8 cellular contexts compared by ENCODE assay signal in genomic region chr3:134796313-134797079, GRCh38. TPM values are rescaled to one million over a fixed set of nuclear protein-coding genes. Genes with fewer than 3 reads are reported as not detected.
A peak's percentile ranks its signal among the peaks of the same experiment; 100 is the strongest.
DNase-seq lines count a peak whose midpoint lies in the region; ATAC-seq and TF ChIP-seq lines count a peak whose summit lies in the region.

No MANE protein-coding gene starts in this region.

- no peak overlapping the region for H3K9ac ChIP-seq in KMS-11
- H3K9ac ChIP-seq in neural cell (ENCODE audit: low read length) = peak overlapping the region; percentile 91

- ATAC-seq in HG02642 (IDR thresholded peaks at IDR 0.05; ENCODE audit: poor library complexity, unreplicated experiment) (no peak), GM18873 (IDR thresholded peaks at IDR 0.05; ENCODE audit: low FRiP score, unreplicated experiment) (no peak)

- H3K36me3 ChIP-seq in BJ (ENCODE audit: control insufficient read depth, insufficient read depth, low read length) = no peaks in the 10 kb centered on the region
- no peaks in the 10 kb centered on the region for H3K36me3 ChIP-seq in KMS-11 (ENCODE audit: insufficient read depth)
- no peaks in the 10 kb centered on the region for H3K36me3 ChIP-seq in neural cell (ENCODE audit: insufficient read depth, low read length)

- no peaks in the 10 kb centered on the region for H4K20me1 ChIP-seq in KMS-11 (ENCODE audit: insufficient read depth)
- H4K20me1 ChIP-seq in neural cell (ENCODE audit: insufficient read depth) = no peaks in the 10 kb centered on the region

- no peaks in the 10 kb centered on the region for H3F3A ChIP-seq in neural cell (ENCODE audit: insufficient read depth, low read length, poor library complexity, severe bottlenecking)

- POLR2A ChIA-PET in BJ (lab: Charles Lee) = no interaction called here

- no peak for TF ChIP-seq EP300 in neural cell (conservative IDR thresholded peaks at IDR 0.05; ENCODE audit: poor library complexity, severe bottlenecking)

- no peak for DNase-seq in BJ (ENCODE audit: low read depth)
- peak; percentile 67 for DNase-seq in coronary artery (ENCODE audit: low spot score)
- DNase-seq in NOMO-1 treated with dmso at 0.1 percent for 144 hours (lab: John Stamatoyannopoulos, UW; ENCODE audit: unreplicated experiment) = no peak
- no peak for DNase-seq in AML-193 (lab: John Stamatoyannopoulos, UW)

- CTCF ChIA-PET in BJ (lab: Yijun Ruan, JAX) = interaction anchor here (0.6 to 2.9 kb wide), 6 partner anchors 18 to 1131 kb away, joined by 3 to 15 read pairs (median 6); no protein-coding TSS in a partner anchor

- H3K4me3 ChIP-seq in BJ (ENCODE audit: low read depth, low read length) (peak overlapping the region; percentile 55), KMS-11 (IDR thresholded peaks at IDR 0.05; ENCODE audit: insufficient read depth, low read depth, low read length) (no peak overlapping the region), coronary artery (peak overlapping the region; percentile 80), neural cell (ENCODE audit: low read length) (peak overlapping the region; percentile 98)

- peak; percentile 47 for TF ChIP-seq RAD21 in neural cell (conservative IDR thresholded peaks at IDR 0.05)

- H3K27ac ChIP-seq in KMS-11 (no peak overlapping the region), coronary artery (peak overlapping the region in 1 of 2 donors; percentile 77), neural cell (ENCODE audit: low read length) (peak overlapping the region; percentile 74)

- peak overlapping the region; percentile 98 for H2AFZ ChIP-seq in KMS-11 (ENCODE audit: low read depth)
- H2AFZ ChIP-seq in neural cell (ENCODE audit: low read depth, low read length) = no peak overlapping the region

- H3K27me3 ChIP-seq in BJ (ENCODE audit: control insufficient read depth, insufficient read depth, low read length) (peaks cover 16% of the 10 kb centered on the region), KMS-11 (ENCODE audit: insufficient read depth, low read depth) (no peaks in the 10 kb centered on the region), neural cell (ENCODE audit: insufficient read depth, low read depth, low read length) (no peaks in the 10 kb centered on the region)

- H3K79me2 ChIP-seq in KMS-11 (ENCODE audit: insufficient read depth, low read depth) (no peaks in the 10 kb centered on the region), neural cell (replicated peaks; ENCODE audit: insufficient read depth, low read length) (peaks cover 64% of the 10 kb centered on the region)

- H3K4me1 ChIP-seq in KMS-11 (ENCODE audit: low read depth, poor library complexity, severe bottlenecking) = peaks cover 4% of the 10 kb centered on the region

- H3K9me2 ChIP-seq in neural cell (ENCODE audit: insufficient read depth, low read length) = no peaks in the 10 kb centered on the region

- peak overlapping the region; percentile 48; the same call in 1 of the 2 replicates for H3K4me2 ChIP-seq in KMS-11
- peak overlapping the region; percentile 86 for H3K4me2 ChIP-seq in neural cell (ENCODE audit: low read length)

- TF ChIP-seq CTCF in BJ (IDR thresholded peaks at IDR 0.05; ENCODE audit: insufficient read depth, low read depth, low read length) (no peak), KMS-11 (conservative IDR thresholded peaks at IDR 0.05; ENCODE audit: low read depth, low read length) (no peak), coronary artery (IDR thresholded peaks at IDR 0.05) (no peak), neural cell (IDR thresholded peaks at IDR 0.05; ENCODE audit: poor library complexity, severe bottlenecking) (no peak)

- H3K9me3 ChIP-seq in neural cell (ENCODE audit: low read length) = no peaks in the 10 kb centered on the region

TF ChIP-seq in neural cell, 6 proteins besides CTCF, POLR2A, EP300 and RAD21:
- TF ChIP-seq TAF1 (IDR thresholded peaks at IDR 0.05; ENCODE audit: low read depth) = peak; percentile 12
- no peak for TF ChIP-seq MXI1 (conservative IDR thresholded peaks at IDR 0.05; ENCODE audit: poor library complexity, severe bottlenecking)
- TF ChIP-seq SMC3 (conservative IDR thresholded peaks at IDR 0.05; ENCODE audit: poor library complexity) = no peak
- TF ChIP-seq REST (IDR thresholded peaks at IDR 0.05; ENCODE audit: borderline replicate concordance) = peak; percentile 53
- no peak for TF ChIP-seq EZH2 (IDR thresholded peaks at IDR 0.05; ENCODE audit: borderline replicate concordance, insufficient read depth, low read length, poor library complexity, severe bottlenecking)
- peak; percentile 2 for TF ChIP-seq POLR2AphosphoS5 (IDR thresholded peaks at IDR 0.05)
TF ChIP-seq in neural cell: peak in this region for 3.

RNA-seq across cellular contexts. Expression of gene EPHB1, which starts 1.4 kb away (rescaled TPM):
- polyA plus RNA-seq in BJ (2011; rRNA removed) = 0.36 and 0.50 TPM in 2 replicates
- 0.81 and 2.2 TPM in 2 replicates for polyA minus RNA-seq in BJ (2011; rRNA and poly(A)+ RNA removed)
- 18.7 and 19.1 TPM in 2 replicates for polyA plus RNA-seq in neural cell
- polyA minus RNA-seq in neural cell = 33.8 and 46.3 TPM in 2 replicates

Comparison
In these comparisons a context has a peak if more than half of its experiments do, and no peak if none do; other contexts are left out.
1. RNA of gene EPHB1, which starts 1.4 kb away (polyA plus RNA-seq): 18.7 to 19.1 TPM in neural cell; 0.36 to 0.50 TPM in BJ; every median in the first group is over 10 times any median in the second.